ENCODE assay signal across 1 cellular context in genomic region chr5:109038209-109038840, GRCh38.
TF ChIP-seq lines count a peak whose summit lies in the region.

No MANE protein-coding gene starts in this region.

TF ChIP-seq in K562, 482 proteins besides CTCF, POLR2A, EP300 and RAD21:
- no peak for TF ChIP-seq CHD7 (IDR thresholded peaks at IDR 0.05; ENCODE audit: low read depth, low read length)
- TF ChIP-seq BCOR (IDR thresholded peaks at IDR 0.05): no peak
- TF ChIP-seq THAP12 (CRISPR knock-in tag; IDR thresholded peaks at IDR 0.05): no peak
- TF ChIP-seq C11orf30 (IDR thresholded peaks at IDR 0.05; ENCODE audit: low read depth): peak; percentile 58; the same call in 1 of the 2 replicates
- no peak for TF ChIP-seq TGIF2 (CRISPR knock-in tag; IDR thresholded peaks at IDR 0.05)
- TF ChIP-seq SMARCB1 (IDR thresholded peaks at IDR 0.05; ENCODE audit: insufficient read length, low read depth): no peak
- no peak for TF ChIP-seq CBX5 (IDR thresholded peaks at IDR 0.05; ENCODE audit: borderline replicate concordance, low read depth)
- TF ChIP-seq, protein P1, sequence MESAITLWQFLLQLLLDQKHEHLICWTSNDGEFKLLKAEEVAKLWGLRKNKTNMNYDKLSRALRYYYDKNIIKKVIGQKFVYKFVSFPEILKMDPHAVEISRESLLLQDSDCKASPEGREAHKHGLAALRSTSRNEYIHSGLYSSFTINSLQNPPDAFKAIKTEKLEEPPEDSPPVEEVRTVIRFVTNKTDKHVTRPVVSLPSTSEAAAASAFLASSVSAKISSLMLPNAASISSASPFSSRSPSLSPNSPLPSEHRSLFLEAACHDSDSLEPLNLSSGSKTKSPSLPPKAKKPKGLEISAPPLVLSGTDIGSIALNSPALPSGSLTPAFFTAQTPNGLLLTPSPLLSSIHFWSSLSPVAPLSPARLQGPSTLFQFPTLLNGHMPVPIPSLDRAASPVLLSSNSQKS (CRISPR knock-in tag; IDR thresholded peaks at IDR 0.05): no peak
- peak; percentile 79 for TF ChIP-seq ZNF316 (IDR thresholded peaks at IDR 0.05)
- no peak for TF ChIP-seq NR3C1 (CRISPR knock-in tag; IDR thresholded peaks at IDR 0.05)
- TF ChIP-seq MAFG (tag; conservative IDR thresholded peaks at IDR 0.05): peak; percentile 27; the same call in 1 of the 2 replicates
- TF ChIP-seq HNRNPUL1 (IDR thresholded peaks at IDR 0.05; ENCODE audit: low read length): no peak
- TF ChIP-seq KDM2B (CRISPR knock-in tag; IDR thresholded peaks at IDR 0.05): no peak
- no peak for TF ChIP-seq SREBF2 (CRISPR knock-in tag; IDR thresholded peaks at IDR 0.05)
- no peak for TF ChIP-seq KDM5B (IDR thresholded peaks at IDR 0.05; ENCODE audit: insufficient replicate concordance, low read depth, low read length)
- no peak for TF ChIP-seq RBFOX2 (IDR thresholded peaks at IDR 0.05; ENCODE audit: low read depth, low read length)
- no peak for TF ChIP-seq SOX6 (IDR thresholded peaks at IDR 0.05)
- no peak for TF ChIP-seq ZNF644 (tag; IDR thresholded peaks at IDR 0.05; ENCODE audit: low read depth)
- no peak for TF ChIP-seq HNRNPLL (IDR thresholded peaks at IDR 0.05; ENCODE audit: low read depth, low read length, poor library complexity, severe bottlenecking)
- no peak for TF ChIP-seq HDAC3 (IDR thresholded peaks at IDR 0.05; ENCODE audit: borderline replicate concordance, partially characterized antibody)
- no peak for TF ChIP-seq ZNF347 (CRISPR knock-in tag; IDR thresholded peaks at IDR 0.05; ENCODE audit: low read depth)
- no peak for TF ChIP-seq RFX7 (CRISPR knock-in tag; IDR thresholded peaks at IDR 0.05)
